Comparison of ENCODE assay signal across 14 cellular contexts in genomic region chr15:66911131-66911700, GRCh38.
"Had no signal": no experiment of that assay in that cellular context is flagged by ENCODE, and none has a peak within 500 bp of the region (broad histone marks: within the 10 kb centered on the region; RNA-seq: fewer than 3 reads in every experiment).

No MANE protein-coding gene starts in this region.

- H3K27me3 ChIP-seq: spleen, suprapubic skin had no signal

- H3K9me3 ChIP-seq: psoas muscle, spleen, suprapubic skin had no signal

- H3K36me3 ChIP-seq: spleen, suprapubic skin had no signal

- H3K36me3 Mint-ChIP-seq: natural killer cell treated with Interleukin-12 subunit alpha and Interleukin-12 subunit beta and Interleukin-15 and Interleukin-18, amount 100 ng/mL, for 72 hours had no signal

- ATAC-seq: psoas muscle had no signal

- H3K4me3 Mint-ChIP-seq: activated T-cell treated with anti-CD3 and anti-CD28 coated beads, Interleukin-2, amount 50 U/mL, for 24 hours; natural killer cell treated with Interleukin-12 subunit alpha and Interleukin-12 subunit beta and Interleukin-15 and Interleukin-18, amount 100 ng/mL, for 72 hours; stimulated activated naive CD8-positive, alpha-beta T cell treated with anti-CD3 and anti-CD28 coated beads, Interleukin-15, Interleukin-2, amounts not matched to agents 100 ng/mL and 50 ng/mL, for 24 hours had no signal

- H3K27ac Mint-ChIP-seq: natural killer cell treated with Interleukin-12 subunit alpha and Interleukin-12 subunit beta and Interleukin-15 and Interleukin-18, amount 100 ng/mL, for 72 hours had no signal

- H3K27ac ChIP-seq: psoas muscle, spleen, suprapubic skin had no signal

- H3K4me1 ChIP-seq: psoas muscle had no signal

- H3K4me3 ChIP-seq: psoas muscle, spleen, suprapubic skin had no signal

- DNase-seq: activated naive CD4-positive, alpha-beta T cell treated with anti-CD3 and anti-CD28 coated beads, Interleukin-2, amount 50 U/mL, for 16 hours; activated T-cell treated with anti-CD3 and anti-CD28 coated beads, Interleukin-2, amount 50 U/mL, for 24 hours; amniotic stem cell; caudate nucleus; effector CD4-positive, alpha-beta T cell; foreskin fibroblast; glutamatergic neuron; mesendoderm; psoas muscle; spleen; trophoblast cell had no signal
